In genomic region chr1:11935040-11935378, GRCh38 we compare ENCODE assay signal across 1 cellular context.
A peak's percentile ranks its signal among the peaks of the same experiment; 100 is the strongest.
TF ChIP-seq lines count a peak whose summit lies in the region.

No MANE protein-coding gene starts in this region.

TF ChIP-seq in HepG2, 621 proteins besides CTCF, POLR2A, EP300 and RAD21 (continued from another document):
- TF ChIP-seq ZXDC (CRISPR knock-in tag; IDR thresholded peaks at IDR 0.05) (peak; percentile 1; the same call in 1 of the 2 replicates), MZF1 (CRISPR knock-in tag; IDR thresholded peaks at IDR 0.05; ENCODE audit: borderline replicate concordance) (no peak), ZNF10 (CRISPR knock-in tag; IDR thresholded peaks at IDR 0.05; ENCODE audit: borderline replicate concordance, low read depth) (no peak), KDM1A (CRISPR knock-in tag; IDR thresholded peaks at IDR 0.05) (peak; percentile 51; the same call in 1 of the 2 replicates), ZNF292 (CRISPR knock-in tag; IDR thresholded peaks at IDR 0.05; ENCODE audit: borderline replicate concordance, low read depth) (no peak), POLR2G (IDR thresholded peaks at IDR 0.05; ENCODE audit: low read depth, low read length) (no peak), REL (CRISPR knock-in tag; conservative IDR thresholded peaks at IDR 0.05) (0 out of 2 replicates have a peak, but pooled peaks have one; percentile 15)
